Comparison of ENCODE assay signal across 36 cellular contexts in genomic region chr11:125802387-125802786, GRCh38. TPM values are rescaled to one million over a fixed set of nuclear protein-coding genes. Genes with fewer than 3 reads are reported as not detected.
"Had no signal": no experiment of that assay in that cellular context is flagged by ENCODE, and none has a peak within 500 bp of the region (broad histone marks: within the 10 kb centered on the region; RNA-seq: fewer than 3 reads in every experiment).

No MANE protein-coding gene starts in this region.

- ATAC-seq: activated CD8-positive, alpha-beta T cell treated with anti-CD3 and anti-CD28 coated beads for 36 hours; activated naive CD4-positive, alpha-beta T cell treated with anti-CD3 and anti-CD28 coated beads, Interleukin-2, amount 50 U/mL, for 72 hours; activated T-cell treated with anti-CD3 and anti-CD28 coated beads, Interleukin-2, amount 50 U/mL, for 4 hours; activated T-cell treated with anti-CD3 and anti-CD28 coated beads, Interleukin-2, amount 50 U/mL, for 72 hours; activated T-helper 17 cell treated with anti-CD3 and anti-CD28 coated beads, Interleukin-2, amount 50 U/mL, for 72 hours; body of pancreas had no signal

- H3K4me1 ChIP-seq: adrenal gland, body of pancreas, breast epithelium had no signal

- H3K27ac ChIP-seq: adrenal gland, body of pancreas, brain microvascular endothelial cell, breast epithelium, VCaP had no signal

- H3K4me3 ChIP-seq: adrenal gland, body of pancreas, breast epithelium had no signal

- H3K27me3 ChIP-seq: adrenal gland, body of pancreas, brain microvascular endothelial cell, breast epithelium had no signal

- H3K36me3 ChIP-seq: adrenal gland, brain microvascular endothelial cell, breast epithelium had no signal

- DNase-seq: activated B cell treated with CpG ODN at 0.5 μM for 24 hours; activated CD4-positive, alpha-beta memory T cell treated with anti-CD3 and anti-CD28 coated beads for 36 hours; activated CD4-positive, alpha-beta T cell treated with anti-CD3 and anti-CD28 coated beads for 4 hours; activated CD4-positive, alpha-beta T cell treated with anti-CD3 and anti-CD28 coated beads, Interleukin-2, amount 10 ng/mL, durations not matched to agents 24 days and 14 days; activated CD4-positive, alpha-beta T cell treated with anti-CD3 and anti-CD28 coated beads, Interleukin-2, amount 50 U/mL, for 1 hour; activated CD4-positive, alpha-beta T cell treated with anti-CD3 and anti-CD28 coated beads, Interleukin-2, amount 50 U/mL, for 4 hours; activated CD4-positive, CD25-positive, alpha-beta regulatory T cell treated with anti-CD3 and anti-CD28 coated beads, Interleukin-2, amount 50 U/mL, for 72 hours; activated CD8-positive, alpha-beta memory T cell treated with anti-CD3 and anti-CD28 coated beads, Interleukin-2, amount 50 U/mL, for 4 hours; activated CD8-positive, alpha-beta T cell treated with anti-CD3 and anti-CD28 coated beads for 36 hours; activated effector memory CD4-positive, alpha-beta T cell treated with anti-CD3 and anti-CD28 coated beads, Interleukin-2, amount 50 U/mL, for 16 hours; activated gamma-delta T cell treated with Interleukin-2 at 50 U/mL for 16 hours; activated naive CD4-positive, alpha-beta T cell; activated naive CD4-positive, alpha-beta T cell treated with anti-CD3 and anti-CD28 coated beads for 36 hours; activated naive CD4-positive, alpha-beta T cell treated with anti-CD3 and anti-CD28 coated beads, Interleukin-2, amount 50 U/mL, for 16 hours; activated naive CD8-positive, alpha-beta T cell treated with anti-CD3 and anti-CD28 coated beads for 36 hours; activated T-cell treated with anti-CD3 and anti-CD28 coated beads for 4 hours; activated T-cell treated with anti-CD3 and anti-CD28 coated beads, Interleukin-2, amount 50 U/mL, for 1 hour; activated T-cell treated with anti-CD3 and anti-CD28 coated beads, Interleukin-2, amount 50 U/mL, for 4 hours; activated T-cell treated with anti-CD3 and anti-CD28 coated beads, Interleukin-2, amount 50 U/mL, for 72 hours; adrenal gland; amniotic stem cell; aorta; body of pancreas; brain microvascular endothelial cell; central memory CD4-positive, alpha-beta T cell; T-helper 2 cell; T-helper 9 cell had no signal

RNA-seq across cellular contexts. Expression of gene PATE3, which starts 14.5 kb away (rescaled TPM):
- total RNA-seq: activated B cell treated with CpG ODN at 0.5 μM for 24 hours; activated CD4-positive, alpha-beta memory T cell treated with anti-CD3 and anti-CD28 coated beads for 36 hours; activated CD4-positive, alpha-beta T cell treated with anti-CD3 and anti-CD28 coated beads, Interleukin-2, amount 10 ng/mL, durations not matched to agents 24 days and 14 days; activated CD8-positive, alpha-beta memory T cell treated with anti-CD3 and anti-CD28 coated beads for 36 hours; activated CD8-positive, alpha-beta T cell treated with anti-CD3 and anti-CD28 coated beads for 36 hours; activated naive CD4-positive, alpha-beta T cell treated with anti-CD3 and anti-CD28 coated beads for 36 hours; activated naive CD4-positive, alpha-beta T cell treated with anti-CD3 and anti-CD28 coated beads, Interleukin-2, amount 50 U/mL, for 72 hours; activated naive CD8-positive, alpha-beta T cell treated with anti-CD3 and anti-CD28 coated beads for 36 hours; activated T-cell treated with anti-CD3 and anti-CD28 coated beads, Interleukin-2, amount 50 U/mL, for 4 hours; activated T-cell treated with anti-CD3 and anti-CD28 coated beads, Interleukin-2, amount 50 U/mL, for 72 hours; activated T-helper 1 cell treated with anti-CD3 and anti-CD28 coated beads, Interleukin-12 subunit alpha, Interleukin-12 subunit beta, Interleukin-2, Interleukin-4 antibody, amounts not matched to agents 30 ng/mL and 10 ng/mL and 1 ng/mL, durations not matched to agents 14 hours and 24 hours and 36 hours; activated T-helper 17 cell treated with anti-CD3 and anti-CD28 coated beads, Interleukin-2, amount 50 U/mL, for 72 hours; adrenal gland; aorta; astrocyte; body of pancreas; breast epithelium; cardiac septum; cerebellum had no signal
- polyA plus RNA-seq: adrenal gland, aorta had no signal

RNA-seq across cellular contexts. Expression of gene PATE2, which starts 23.8 kb away (rescaled TPM):
- total RNA-seq: activated B cell treated with CpG ODN at 0.5 μM for 24 hours; activated CD4-positive, alpha-beta memory T cell treated with anti-CD3 and anti-CD28 coated beads for 36 hours; activated CD4-positive, alpha-beta T cell treated with anti-CD3 and anti-CD28 coated beads, Interleukin-2, amount 10 ng/mL, durations not matched to agents 24 days and 14 days; activated CD8-positive, alpha-beta memory T cell treated with anti-CD3 and anti-CD28 coated beads for 36 hours; activated CD8-positive, alpha-beta T cell treated with anti-CD3 and anti-CD28 coated beads for 36 hours; activated naive CD4-positive, alpha-beta T cell treated with anti-CD3 and anti-CD28 coated beads for 36 hours; activated naive CD4-positive, alpha-beta T cell treated with anti-CD3 and anti-CD28 coated beads, Interleukin-2, amount 50 U/mL, for 72 hours; activated naive CD8-positive, alpha-beta T cell treated with anti-CD3 and anti-CD28 coated beads for 36 hours; activated T-cell treated with anti-CD3 and anti-CD28 coated beads, Interleukin-2, amount 50 U/mL, for 4 hours; activated T-helper 17 cell treated with anti-CD3 and anti-CD28 coated beads, Interleukin-2, amount 50 U/mL, for 72 hours; aorta; body of pancreas; cardiac septum had no signal
- polyA plus RNA-seq: adrenal gland, aorta had no signal

RNA-seq across cellular contexts. Expression of gene PATE4, which starts 30.7 kb away (rescaled TPM):
- total RNA-seq: activated B cell treated with CpG ODN at 0.5 μM for 24 hours; activated CD4-positive, alpha-beta memory T cell treated with anti-CD3 and anti-CD28 coated beads for 36 hours; activated CD4-positive, alpha-beta T cell treated with anti-CD3 and anti-CD28 coated beads, Interleukin-2, amount 10 ng/mL, durations not matched to agents 24 days and 14 days; activated CD8-positive, alpha-beta memory T cell treated with anti-CD3 and anti-CD28 coated beads for 36 hours; activated CD8-positive, alpha-beta T cell treated with anti-CD3 and anti-CD28 coated beads for 36 hours; activated naive CD4-positive, alpha-beta T cell treated with anti-CD3 and anti-CD28 coated beads for 36 hours; activated naive CD4-positive, alpha-beta T cell treated with anti-CD3 and anti-CD28 coated beads, Interleukin-2, amount 50 U/mL, for 72 hours; activated naive CD8-positive, alpha-beta T cell treated with anti-CD3 and anti-CD28 coated beads for 36 hours; activated T-cell treated with anti-CD3 and anti-CD28 coated beads, Interleukin-2, amount 50 U/mL, for 4 hours; activated T-cell treated with anti-CD3 and anti-CD28 coated beads, Interleukin-2, amount 50 U/mL, for 72 hours; activated T-helper 1 cell treated with anti-CD3 and anti-CD28 coated beads, Interleukin-12 subunit alpha, Interleukin-12 subunit beta, Interleukin-2, Interleukin-4 antibody, amounts not matched to agents 30 ng/mL and 10 ng/mL and 1 ng/mL, durations not matched to agents 14 hours and 24 hours and 36 hours; activated T-helper 17 cell treated with anti-CD3 and anti-CD28 coated beads, Interleukin-2, amount 50 U/mL, for 72 hours; adrenal gland; aorta; astrocyte; body of pancreas; breast epithelium; cardiac septum; cerebellum had no signal
- polyA plus RNA-seq: adrenal gland had no signal

RNA-seq across cellular contexts. Expression of gene PATE1, which starts 56.3 kb away (rescaled TPM):
- total RNA-seq: activated B cell treated with CpG ODN at 0.5 μM for 24 hours; activated CD4-positive, alpha-beta memory T cell treated with anti-CD3 and anti-CD28 coated beads for 36 hours; activated CD4-positive, alpha-beta T cell treated with anti-CD3 and anti-CD28 coated beads, Interleukin-2, amount 10 ng/mL, durations not matched to agents 24 days and 14 days; activated CD8-positive, alpha-beta memory T cell treated with anti-CD3 and anti-CD28 coated beads for 36 hours; activated CD8-positive, alpha-beta T cell treated with anti-CD3 and anti-CD28 coated beads for 36 hours; activated naive CD4-positive, alpha-beta T cell treated with anti-CD3 and anti-CD28 coated beads for 36 hours; activated naive CD4-positive, alpha-beta T cell treated with anti-CD3 and anti-CD28 coated beads, Interleukin-2, amount 50 U/mL, for 72 hours; activated naive CD8-positive, alpha-beta T cell treated with anti-CD3 and anti-CD28 coated beads for 36 hours; activated T-cell treated with anti-CD3 and anti-CD28 coated beads, Interleukin-2, amount 50 U/mL, for 4 hours; activated T-cell treated with anti-CD3 and anti-CD28 coated beads, Interleukin-2, amount 50 U/mL, for 72 hours; activated T-helper 1 cell treated with anti-CD3 and anti-CD28 coated beads, Interleukin-12 subunit alpha, Interleukin-12 subunit beta, Interleukin-2, Interleukin-4 antibody, amounts not matched to agents 30 ng/mL and 10 ng/mL and 1 ng/mL, durations not matched to agents 14 hours and 24 hours and 36 hours; activated T-helper 17 cell treated with anti-CD3 and anti-CD28 coated beads, Interleukin-2, amount 50 U/mL, for 72 hours; adrenal gland; aorta; astrocyte; body of pancreas; breast epithelium; cardiac septum; cerebellum had no signal
- polyA plus RNA-seq: adrenal gland, aorta had no signal
